Comparison of ENCODE assay signal across 15 cellular contexts in genomic region chr11:6489338-6489737, GRCh38. TPM values are rescaled to one million over a fixed set of nuclear protein-coding genes. Genes with fewer than 3 reads are reported as not detected.
"Had no signal": no experiment of that assay in that cellular context is flagged by ENCODE, and none has a peak within 500 bp of the region (broad histone marks: within the 10 kb centered on the region; RNA-seq: fewer than 3 reads in every experiment).

No MANE protein-coding gene starts in this region.

- H3K4me1 Mint-ChIP-seq: mesothelial cell of epicardium had no signal

- H3K27me3 ChIP-seq: tibial nerve had no signal

- H3K27me3 Mint-ChIP-seq: activated naive CD8-positive, alpha-beta T cell treated with anti-CD3 and anti-CD28 coated beads for 36 hours; dendritic cell treated with granulocyte-macrophage colony-stimulating factor and Interleukin-4, amounts not matched to agents 40 ng/mL and 50 ng/mL, for 4 days; effector memory CD8-positive, alpha-beta T cell had no signal

- H3K4me3 Mint-ChIP-seq: activated naive CD8-positive, alpha-beta T cell treated with anti-CD3 and anti-CD28 coated beads for 36 hours; dendritic cell treated with granulocyte-macrophage colony-stimulating factor and Interleukin-4, amounts not matched to agents 40 ng/mL and 50 ng/mL, for 4 days; effector memory CD8-positive, alpha-beta T cell; mesothelial cell of epicardium; natural killer cell had no signal

- H3K4me3 ChIP-seq: lower lobe of right lung, tibial nerve had no signal

- H3K27ac Mint-ChIP-seq: activated naive CD8-positive, alpha-beta T cell treated with anti-CD3 and anti-CD28 coated beads for 36 hours; dendritic cell treated with granulocyte-macrophage colony-stimulating factor and Interleukin-4, amounts not matched to agents 40 ng/mL and 50 ng/mL, for 4 days; mesothelial cell of epicardium had no signal

- H3K27ac ChIP-seq: epithelial cell of prostate, lower lobe of right lung, tibial nerve had no signal

- DNase-seq: activated CD4-positive, alpha-beta T cell treated with anti-CD3 and anti-CD28 coated beads for 1 hour; activated CD4-positive, alpha-beta T cell treated with anti-CD3 and anti-CD28 coated beads, Interleukin-2, amount 50 U/mL, for 4 hours; activated effector memory CD4-positive, alpha-beta T cell treated with anti-CD3 and anti-CD28 coated beads, Interleukin-2, amount 50 U/mL, for 16 hours; activated naive CD8-positive, alpha-beta T cell treated with anti-CD3 and anti-CD28 coated beads for 36 hours; activated T-cell treated with anti-CD3 and anti-CD28 coated beads, Interleukin-2, amount 50 U/mL, for 48 hours; effector memory CD8-positive, alpha-beta T cell; foreskin melanocyte; lower lobe of right lung; natural killer cell; stimulated activated CD4-positive, alpha-beta T cell treated with anti-CD3 and anti-CD28 coated beads, Interleukin-2, amount 100 ng/mL, for 48 hours; stimulated activated naive CD4-positive, alpha-beta T cell had no signal

- H3K36me3 Mint-ChIP-seq: natural killer cell had no signal

- H3K4me1 ChIP-seq: lower lobe of right lung, tibial nerve had no signal

- ATAC-seq: effector memory CD8-positive, alpha-beta T cell; lower lobe of right lung; natural killer cell had no signal

- H3K9me3 Mint-ChIP-seq: activated naive CD8-positive, alpha-beta T cell treated with anti-CD3 and anti-CD28 coated beads for 36 hours; dendritic cell treated with granulocyte-macrophage colony-stimulating factor and Interleukin-4, amounts not matched to agents 40 ng/mL and 50 ng/mL, for 4 days; effector memory CD8-positive, alpha-beta T cell; mesothelial cell of epicardium; natural killer cell had no signal

- H3K9me3 ChIP-seq: lower lobe of right lung, tibial nerve had no signal

RNA-seq across cellular contexts. Expression of gene HPX, which starts 48.6 kb away (rescaled TPM):
- total RNA-seq: activated naive CD8-positive, alpha-beta T cell treated with anti-CD3 and anti-CD28 coated beads for 36 hours had no signal
